ENCODE assay signal across 8 cellular contexts in the genomic region with DNA sequence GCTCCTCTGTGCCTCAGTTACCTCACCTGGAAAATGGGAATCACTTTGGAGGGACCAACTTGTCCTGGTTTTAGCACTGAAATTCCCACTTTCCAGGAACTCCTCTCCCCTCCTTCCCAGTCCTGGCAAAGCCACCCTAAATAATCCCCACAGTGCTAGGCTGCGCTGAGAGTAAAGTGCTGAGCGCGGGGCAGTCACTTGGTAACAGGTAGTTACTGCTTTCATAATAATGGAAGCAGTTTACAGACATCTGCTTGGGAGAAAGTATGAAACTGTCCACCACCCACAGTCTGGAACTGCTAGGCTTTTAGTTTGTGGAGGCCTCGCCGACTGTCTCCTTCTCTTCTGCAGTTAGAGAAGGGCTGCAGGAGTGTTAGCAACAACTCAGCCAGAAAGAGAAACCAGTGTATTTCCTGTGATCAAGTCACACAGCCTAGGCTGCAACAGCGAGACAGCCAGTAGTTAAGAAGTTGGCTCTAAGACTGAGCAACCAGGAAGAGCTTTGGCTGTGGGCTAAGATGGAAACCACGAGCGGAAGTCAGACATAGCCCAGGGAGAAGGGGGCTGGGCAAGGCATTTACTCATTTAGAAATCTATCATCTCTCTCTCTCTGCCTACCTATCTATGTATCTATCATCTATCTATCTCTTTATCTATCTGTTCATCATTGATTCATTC. TPM values are rescaled to one million over a fixed set of nuclear protein-coding genes. Genes with fewer than 3 reads are reported as not detected.
DNase-seq lines count a peak whose midpoint lies in the region; ATAC-seq and TF ChIP-seq lines count a peak whose summit lies in the region.

No MANE protein-coding gene starts in this region.

- POLR2A ChIA-PET in A673 (lab: Charles Lee; ENCODE audit: low non-redundant PET): no interaction called here

- H4K20me1 ChIP-seq in DOHH2 (ENCODE audit: control insufficient read depth, insufficient read depth, low read depth, low read length): no peaks in the 10 kb centered on the region

- no TSS peak for BruUV-seq in A673 (replicated peaks; lab: Mats Ljungman, UMichigan)

- H3K27ac ChIP-seq in DOHH2 (ENCODE audit: low read depth, low read length) (peak overlapping the region; percentile 92), A673 (ENCODE audit: low read depth, low read length, poor library complexity, severe bottlenecking) (no peak overlapping the region)

- ATAC-seq in GM21528 (IDR thresholded peaks at IDR 0.05; ENCODE audit: low FRiP score, unreplicated experiment) (peak; percentile 95), left ventricle myocardium superior (peak; percentile 78)

- no peaks in the 10 kb centered on the region for H3K79me2 ChIP-seq in DOHH2 (ENCODE audit: control insufficient read depth, low read length)

- H3K27me3 ChIP-seq in DOHH2 (ENCODE audit: control insufficient read depth, low read length) (no peaks in the 10 kb centered on the region), MG63 (no peaks in the 10 kb centered on the region), A673 (replicated peaks; ENCODE audit: insufficient read depth, low read depth, low read length, poor library complexity) (no peaks in the 10 kb centered on the region)

- TF ChIP-seq CTCF in DOHH2 (IDR thresholded peaks at IDR 0.05; ENCODE audit: low read depth, low read length, poor library complexity, severe bottlenecking) (no peak), A673 (conservative IDR thresholded peaks at IDR 0.05; ENCODE audit: low read depth, low read length) (no peak)

- H3K9me3 ChIP-seq in DOHH2 (ENCODE audit: control insufficient read depth, insufficient read depth, low read length) (no peaks in the 10 kb centered on the region), MG63 (no peaks in the 10 kb centered on the region), A673 (ENCODE audit: low read depth, low read length, poor library complexity, severe bottlenecking) (no peaks in the 10 kb centered on the region)

- H3K4me3 ChIP-seq in DOHH2 (ENCODE audit: low read length) (peak overlapping the region; percentile 71), MG63 (no peak overlapping the region), A673 (ENCODE audit: low read depth, low read length, poor library complexity, severe bottlenecking) (no peak overlapping the region)

- peaks cover 19% of the 10 kb centered on the region for H3F3A ChIP-seq in DOHH2 (ENCODE audit: control insufficient read depth, insufficient read depth)

- intact Hi-C loops in left ventricle myocardium superior (cut with micrococcal nuclease) (no loop called here), A673 (cut with micrococcal nuclease; ENCODE audit: unreplicated experiment) (no loop called here)

- DNase-seq in MG63 (peak; percentile 38), left ventricle myocardium superior (peak; percentile 49), A673 (ENCODE audit: low spot score) (no peak), cerebellar nuclear complex (lab: John Stamatoyannopoulos, UW) (no peak)
- DNase-seq in activated CD8-positive, alpha-beta memory T cell treated with anti-CD3 and anti-CD28 coated beads, Interleukin-2, amount 50 U/mL, for 48 hours: peak; percentile 75
- DNase-seq in stimulated activated CD8-positive, alpha-beta memory T cell treated with anti-CD3 and anti-CD28 coated beads, Interleukin-15, amount 100 ng/mL, for 24 hours (ENCODE audit: low read depth): peak; percentile 33

- H3K36me3 ChIP-seq in DOHH2 (ENCODE audit: control insufficient read depth, low read length) (peaks cover 11% of the 10 kb centered on the region), MG63 (no peaks in the 10 kb centered on the region), A673 (ENCODE audit: insufficient read depth, low read length, poor library complexity, severe bottlenecking) (no peaks in the 10 kb centered on the region)

- H3K4me1 ChIP-seq in DOHH2 (ENCODE audit: control insufficient read depth, low read length) (peaks cover 42% of the 10 kb centered on the region), A673 (ENCODE audit: insufficient read depth, low read length, poor library complexity, severe bottlenecking) (no peaks in the 10 kb centered on the region)

- CTCF ChIA-PET in A673 (lab: Charles Lee): no interaction called here

- peak overlapping the region; percentile 96 for H3K4me2 ChIP-seq in DOHH2 (ENCODE audit: low read length)

- no peaks in the 10 kb centered on the region for H3K9me2 ChIP-seq in DOHH2 (replicated peaks; ENCODE audit: control insufficient read depth, low read length)

RNA-seq across cellular contexts. Expression of gene ABCG1, which starts 30.8 kb away (rescaled TPM):
- total RNA-seq in MG63 (2014; rRNA removed; shearing (Covaris generic); ENCODE audit: low replicate concordance): 0.82 and 1.9 TPM in 2 replicates
- total RNA-seq in left ventricle myocardium superior: 11.1 TPM
- 3.4 and 6.2 TPM in 2 replicates for total RNA-seq in A673 (2021)

Comparison
In these comparisons a context has a peak if more than half of its experiments do, and no peak if none do; other contexts are left out.
1. DNase-seq: peak in MG63 (single experiment), activated CD8-positive, alpha-beta memory T cell treated with anti-CD3 and anti-CD28 coated beads, Interleukin-2, amount 50 U/mL, for 48 hours (single experiment), left ventricle myocardium superior (single experiment) and stimulated activated CD8-positive, alpha-beta memory T cell treated with anti-CD3 and anti-CD28 coated beads, Interleukin-15, amount 100 ng/mL, for 24 hours (single experiment); none in A673 (single experiment) and cerebellar nuclear complex (0 of 2).